In genomic region chr16:23072084-23072599, GRCh38 we compare ENCODE assay signal across 8 cellular contexts.
DNase-seq lines count a peak whose midpoint lies in the region; ATAC-seq and TF ChIP-seq lines count a peak whose summit lies in the region.

No MANE protein-coding gene starts in this region.

- peak overlapping the region; percentile 64 for H3K9ac ChIP-seq in mesenchymal stem cell (ENCODE audit: low read length)

- TF ChIP-seq EP300 in tibial nerve (IDR thresholded peaks at IDR 0.05) = no peak

- H2BK120ac ChIP-seq in mesenchymal stem cell (ENCODE audit: low read depth, low read length) = no peak overlapping the region

- 91% methylated on average over 13 of the region's 13 CpGs for WGBS in mesenchymal stem cell
- 35 to 46% methylated on average over 13 of the region's 13 CpGs for WGBS in tibial nerve, 2 donors

- H4K8ac ChIP-seq in mesenchymal stem cell (ENCODE audit: low read length) = no peak overlapping the region

- no peaks in the 10 kb centered on the region for H3K9me3 Mint-ChIP-seq in T-cell
- no peaks in the 10 kb centered on the region for H3K9me3 Mint-ChIP-seq in CD4-positive, alpha-beta memory T cell

- H3K4me3 Mint-ChIP-seq in T-cell = no peak overlapping the region
- H3K4me3 Mint-ChIP-seq in CD4-positive, alpha-beta memory T cell = no peak overlapping the region

- CTCF ChIA-PET in T-cell (lab: Charles Lee) = no interaction called here
- CTCF ChIA-PET in CD4-positive, alpha-beta memory T cell (lab: Charles Lee; ENCODE audit: partially characterized antibody) = no interaction called here

- no peak overlapping the region for H2AK5ac ChIP-seq in mesenchymal stem cell (ENCODE audit: low read length, severe bottlenecking)

- H3K4me2 ChIP-seq in mesenchymal stem cell (ENCODE audit: low read length, poor library complexity, severe bottlenecking) = no peak overlapping the region

- DNase-seq in LNCaP clone FGC (ENCODE audit: low read depth) (peak; percentile 63), epithelial cell of prostate (ENCODE audit: low read depth, low spot score) (peak; percentile 71), mesenchymal stem cell (peak; percentile 9), tibial nerve (ENCODE audit: low spot score in 2 of 2) (peak; percentile 49 to 53), NCI-H1092 treated with DMSO at 0.1 percent for 48 hours (lab: John Stamatoyannopoulos, UW) (no peak), T-cell (no peak)
- DNase-seq in stimulated activated naive CD4-positive, alpha-beta T cell treated with Interleukin-2 at 50 U/mL for 16 hours (lab: John Stamatoyannopoulos, UW) = no peak
- no peak for DNase-seq in CD4-positive, alpha-beta memory T cell

- intact Hi-C loops in CD4-positive, alpha-beta memory T cell (cut with micrococcal nuclease) = no loop called here

- no peak overlapping the region for H2BK5ac ChIP-seq in mesenchymal stem cell (ENCODE audit: low read depth, low read length, poor library complexity, severe bottlenecking)

- H3K36me3 ChIP-seq in mesenchymal stem cell (ENCODE audit: control insufficient read depth in 1 of 2, insufficient read depth in 2 of 2, low read depth in 1 of 2, low read length in 2 of 2) (peaks cover 27 to 48% of the 10 kb centered on the region in 2 experiments), tibial nerve (peaks cover 0 to 57% (median 0%) of the 10 kb centered on the region in 3 donors)
- H3K36me3 ChIP-seq in CD4-positive, alpha-beta memory T cell (ENCODE audit: insufficient read depth, low read length) = no peaks in the 10 kb centered on the region

- no peak overlapping the region for H4K91ac ChIP-seq in mesenchymal stem cell (ENCODE audit: low read length)

- H3K14ac ChIP-seq in mesenchymal stem cell (ENCODE audit: low read length in 2 of 2) = no peak overlapping the region

- H3K4me1 ChIP-seq in mesenchymal stem cell (ENCODE audit: control insufficient read depth, insufficient read depth, low read depth, low read length) (peaks cover 17% of the 10 kb centered on the region), tibial nerve (peaks cover 0 to 16% (median 2%) of the 10 kb centered on the region in 4 donors)
- no peaks in the 10 kb centered on the region for H3K4me1 ChIP-seq in CD4-positive, alpha-beta memory T cell (ENCODE audit: insufficient read depth, low read length)

- ATAC-seq in T-cell (replicated peaks in 1 of 4) = no peak

- H3K79me1 ChIP-seq in mesenchymal stem cell (replicated peaks; ENCODE audit: low read length, poor library complexity, severe bottlenecking) = peaks cover 9% of the 10 kb centered on the region

- H3K27ac Mint-ChIP-seq in T-cell = no peak overlapping the region
- H3K27ac Mint-ChIP-seq in CD4-positive, alpha-beta memory T cell = no peak overlapping the region

- peak overlapping the region; percentile 23 for H2AFZ ChIP-seq in mesenchymal stem cell (ENCODE audit: low read depth, low read length)

- H3K27me3 Mint-ChIP-seq in T-cell = no peaks in the 10 kb centered on the region
- H3K27me3 Mint-ChIP-seq in CD4-positive, alpha-beta memory T cell = no peaks in the 10 kb centered on the region

- no peak overlapping the region for H3K18ac ChIP-seq in mesenchymal stem cell (ENCODE audit: low read depth in 1 of 2, low read length in 2 of 2)

- H3K23ac ChIP-seq in mesenchymal stem cell (ENCODE audit: low read length in 2 of 2) = no peak overlapping the region

- H3K27ac ChIP-seq in epithelial cell of prostate (peak overlapping the region; percentile 91), mesenchymal stem cell (ENCODE audit: low read length, poor library complexity, severe bottlenecking) (peak overlapping the region; percentile 54), tibial nerve (peak overlapping the region in 1 of 4 donors; percentile 13)
- no peak overlapping the region for H3K27ac ChIP-seq in CD4-positive, alpha-beta memory T cell (ENCODE audit: low read depth, low read length)

- peaks cover 57% of the 10 kb centered on the region for H3K36me3 Mint-ChIP-seq in T-cell
- H3K36me3 Mint-ChIP-seq in CD4-positive, alpha-beta memory T cell = peaks cover 35 to 52% of the 10 kb centered on the region in 2 donors

- peak overlapping the region; percentile 13 for H2BK15ac ChIP-seq in mesenchymal stem cell (ENCODE audit: low read depth, poor library complexity, severe bottlenecking)

- no peak overlapping the region for H3K4ac ChIP-seq in mesenchymal stem cell (ENCODE audit: low read depth in 1 of 2, low read length in 2 of 2)

- no peak overlapping the region for H2BK12ac ChIP-seq in mesenchymal stem cell (ENCODE audit: low read length in 2 of 2)

- POLR2A ChIA-PET in T-cell (lab: Charles Lee) = interaction anchor here in 1 of 2 donors (0.7 kb wide), 1 partner anchor 1508 kb away, joined by 6 read pairs; no protein-coding TSS in a partner anchor
- POLR2A ChIA-PET in CD4-positive, alpha-beta memory T cell (lab: Charles Lee; ENCODE audit: partially characterized antibody) = no interaction called here

- H3K4me1 Mint-ChIP-seq in T-cell = no peaks in the 10 kb centered on the region
- H3K4me1 Mint-ChIP-seq in CD4-positive, alpha-beta memory T cell = no peaks in the 10 kb centered on the region

- no peak overlapping the region for H3K4me3 ChIP-seq in LNCaP clone FGC (ENCODE audit: low read depth, low read length)
- peak overlapping the region in 1 of 2 experiments; percentile 13 for H3K4me3 ChIP-seq in mesenchymal stem cell (ENCODE audit: insufficient read depth in 1 of 2, low read depth in 1 of 2, low read length in 2 of 2)
- no peak overlapping the region for H3K4me3 ChIP-seq in tibial nerve
- H3K4me3 ChIP-seq in CD4-positive, alpha-beta memory T cell (ENCODE audit: low read length in 2 of 2) = no peak overlapping the region

- TF ChIP-seq CTCF in LNCaP clone FGC (IDR thresholded peaks at IDR 0.05; ENCODE audit: control insufficient read depth, extremely low read depth, insufficient read depth) (no peak), tibial nerve (IDR thresholded peaks at IDR 0.05) (no peak)

- no peak for TF ChIP-seq POLR2A in tibial nerve (IDR thresholded peaks at IDR 0.05)

- H3K9me3 ChIP-seq in mesenchymal stem cell (ENCODE audit: control insufficient read depth, low read length) (no peaks in the 10 kb centered on the region), tibial nerve (no peaks in the 10 kb centered on the region)
- H3K9me3 ChIP-seq in CD4-positive, alpha-beta memory T cell (ENCODE audit: control insufficient read depth in 1 of 2, low read length in 2 of 2) = no peaks in the 10 kb centered on the region

- H3K27me3 ChIP-seq in mesenchymal stem cell (ENCODE audit: control insufficient read depth in 1 of 2, insufficient read depth in 1 of 2, low read length in 2 of 2) (no peaks in the 10 kb centered on the region), tibial nerve (no peaks in the 10 kb centered on the region)
- H3K27me3 ChIP-seq in CD4-positive, alpha-beta memory T cell (ENCODE audit: insufficient read depth, low read length) = no peaks in the 10 kb centered on the region

Comparison
In these comparisons a context has a peak if more than half of its experiments do, and no peak if none do; other contexts are left out.
1. DNase-seq: peak in LNCaP clone FGC (single experiment), epithelial cell of prostate (single experiment), mesenchymal stem cell (single experiment) and tibial nerve (2 of 2); none in stimulated activated naive CD4-positive, alpha-beta T cell treated with Interleukin-2 at 50 U/mL for 16 hours (single experiment), NCI-H1092 treated with DMSO at 0.1 percent for 48 hours (single experiment), T-cell (0 of 34) and CD4-positive, alpha-beta memory T cell (0 of 5).